Comparison of ENCODE assay signal across 13 cellular contexts in the genomic region with DNA sequence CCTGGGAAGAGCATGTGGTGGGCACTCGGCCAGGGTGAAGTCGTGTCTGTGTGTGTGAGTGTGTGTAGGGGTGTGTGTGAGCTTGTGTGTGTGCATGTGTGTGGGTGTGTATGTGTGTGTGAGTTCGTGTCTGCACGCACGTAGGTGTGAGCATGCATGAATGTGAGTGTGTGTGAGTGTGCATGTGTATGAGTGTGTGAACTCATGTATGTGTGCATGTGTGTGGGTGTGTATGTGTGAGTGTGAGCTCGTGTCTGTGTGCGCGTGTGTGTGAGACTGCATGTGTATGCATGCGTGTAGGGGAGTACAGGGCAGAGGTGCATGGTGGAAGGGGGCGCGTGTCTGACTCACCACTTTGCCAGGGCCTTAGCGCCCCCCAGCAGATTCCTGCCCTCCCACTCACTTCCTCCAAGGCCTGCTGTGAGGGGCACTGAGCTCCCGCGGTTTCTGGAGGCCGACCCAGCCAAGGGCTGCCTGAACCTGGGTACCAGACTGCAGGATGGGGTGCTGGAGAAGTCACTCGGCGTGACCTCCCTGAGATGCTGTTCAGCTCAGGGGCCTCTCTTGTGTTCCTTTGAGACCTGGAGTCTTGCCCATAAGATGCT. TPM values are rescaled to one million over a fixed set of nuclear protein-coding genes. Genes with fewer than 3 reads are reported as not detected.
DNase-seq lines count a peak whose midpoint lies in the region; ATAC-seq, FAIRE-seq and TF ChIP-seq lines count a peak whose summit lies in the region.
"Had no signal": no experiment of that assay in that cellular context is flagged by ENCODE, and none has a peak within 500 bp of the region (broad histone marks: within the 10 kb centered on the region; RNA-seq: fewer than 3 reads in every experiment).

No MANE protein-coding gene starts in this region.

- no peaks in the 10 kb centered on the region for H3K79me2 ChIP-seq in HepG2 (ENCODE audit: insufficient read depth, low read length)

- no peak overlapping the region for H2AFZ ChIP-seq in HepG2 (ENCODE audit: low read length)

- FAIRE-seq in HepG2 (lab: Jason Lieb, UNC) = no peak

- peak overlapping the region; percentile 1 for H3K27ac Mint-ChIP-seq in activated CD4-positive, alpha-beta memory T cell treated with anti-CD3 and anti-CD28 coated beads for 36 hours

- H4K20me1 ChIP-seq in BLaER1 = no peaks in the 10 kb centered on the region
- no peaks in the 10 kb centered on the region for H4K20me1 ChIP-seq in HepG2 (ENCODE audit: insufficient read depth, low read length)

- H3K4me1 Mint-ChIP-seq in activated CD4-positive, alpha-beta memory T cell treated with anti-CD3 and anti-CD28 coated beads for 36 hours (ENCODE audit: low read depth) = peaks cover 56% of the 10 kb centered on the region

- peaks cover 10% of the 10 kb centered on the region for H3K36me3 Mint-ChIP-seq in activated CD4-positive, alpha-beta memory T cell treated with anti-CD3 and anti-CD28 coated beads for 36 hours

- no peak for TF ChIP-seq RAD21 in HepG2 (CRISPR knock-in tag; IDR thresholded peaks at IDR 0.05)

- H3K36me3 ChIP-seq in BLaER1 (no peaks in the 10 kb centered on the region), HepG2 (replicated peaks in 1 of 2; ENCODE audit: control insufficient read depth in 1 of 2, insufficient read depth in 2 of 2, low read length in 2 of 2) (no peaks in the 10 kb centered on the region), mucosa of descending colon (ENCODE audit: low read depth) (no peaks in the 10 kb centered on the region)

- intact Hi-C loops in activated CD4-positive, alpha-beta memory T cell treated with anti-CD3 and anti-CD28 coated beads for 36 hours (cut with micrococcal nuclease) = no loop called here
- intact Hi-C loops in HepG2 (cut with micrococcal nuclease; ENCODE audit: unreplicated experiment) (loop anchor here (2.0 kb wide), 1 partner anchor 62 kb away; no protein-coding TSS in a partner anchor), mucosa of descending colon (cut with DNase I, micrococcal nuclease) (no loop called here)

- peaks cover 20% of the 10 kb centered on the region for H3K9me3 Mint-ChIP-seq in activated CD4-positive, alpha-beta memory T cell treated with anti-CD3 and anti-CD28 coated beads for 36 hours

- H3K27me3 ChIP-seq in BLaER1 (no peaks in the 10 kb centered on the region), HepG2 (ENCODE audit: control insufficient read depth in 1 of 2, insufficient read depth in 2 of 2, low read length in 2 of 2) (peaks cover 2 to 25% of the 10 kb centered on the region in 2 experiments; a peak in 1 of 5 replicates)

- H3K27ac ChIP-seq in BLaER1 = 0 out of 2 replicates have a peak overlapping the region, but pooled peaks have one; percentile 19
- no peak overlapping the region for H3K27ac ChIP-seq in HepG2 (ENCODE audit: extremely low read length, insufficient read depth, low read length)
- H3K27ac ChIP-seq: C4-2B, psoas muscle had no signal

- CTCF ChIA-PET in activated CD4-positive, alpha-beta memory T cell treated with anti-CD3 and anti-CD28 coated beads for 36 hours (lab: Charles Lee) = interaction anchor here (1.7 to 2.2 kb wide), 3 partner anchors 38 to 66 kb away, joined by 6 to 8 read pairs (median 7); no protein-coding TSS in a partner anchor
- CTCF ChIA-PET in HepG2 (lab: Yijun Ruan, JAX; ENCODE audit: low intra/inter-chr PET ratio, low total read pairs) = no interaction called here

- H3K4me3 ChIP-seq in BLaER1 (no peak overlapping the region), HepG2 (replicated peaks in 1 of 3; ENCODE audit: insufficient read depth in 1 of 3, low read depth in 2 of 3, low read length in 3 of 3) (no peak overlapping the region), mucosa of descending colon (no peak overlapping the region)
- H3K4me3 ChIP-seq: psoas muscle had no signal

- TF ChIP-seq POLR2A in HepG2 (IDR thresholded peaks at IDR 0.05; ENCODE audit: insufficient read depth in 1 of 2, low read depth in 2 of 2, low read length in 2 of 2) = no peak

- no peak overlapping the region for H3K4me3 Mint-ChIP-seq in activated CD4-positive, alpha-beta memory T cell treated with anti-CD3 and anti-CD28 coated beads for 36 hours

- WGBS in HepG2 (ENCODE audit: low lambda C conversion rate) = 55% methylated on average over 15 of the region's 17 CpGs

- peaks cover 21% of the 10 kb centered on the region for H3K9me3 ChIP-seq in BLaER1
- H3K9me3 ChIP-seq in HepG2 (ENCODE audit: low read length) = peaks cover 12% of the 10 kb centered on the region
- peaks cover 15% of the 10 kb centered on the region for H3K9me3 ChIP-seq in mucosa of descending colon

- POLR2A ChIA-PET in activated CD4-positive, alpha-beta memory T cell treated with anti-CD3 and anti-CD28 coated beads for 36 hours (lab: Charles Lee) = interaction anchor here (0.9 to 2.2 kb wide), 3 partner anchors 20 to 38 kb away, joined by 3 to 6 read pairs (median 3); no protein-coding TSS in a partner anchor
- POLR2A ChIA-PET in HepG2 (lab: Yijun Ruan, JAX) = no interaction called here

- ATAC-seq in HepG2 (no peak), mucosa of descending colon (no peak)
- ATAC-seq: psoas muscle had no signal

- peak; percentile 29 for DNase-seq in GDM1 (lab: John Stamatoyannopoulos, UW)
- no peak for DNase-seq in activated CD4-positive, alpha-beta memory T cell treated with anti-CD3 and anti-CD28 coated beads for 36 hours
- DNase-seq in HepG2 (ENCODE audit: low spot score) = no peak
- DNase-seq in anterior cingulate cortex (lab: John Stamatoyannopoulos, UW) = no peak
- DNase-seq in NCI-H1048 (lab: John Stamatoyannopoulos, UW) = no peak
- DNase-seq in mucosa of descending colon = no peak
- no peak for DNase-seq in stimulated activated CD4-positive, alpha-beta T cell treated with anti-CD3 and anti-CD28 coated beads, Interleukin-15, amount 100 ng/mL, for 24 hours
- DNase-seq: NCI-H1694; NCI-H748 treated with DMSO at 0.1 percent for 48 hours; stimulated activated naive CD4-positive, alpha-beta T cell had no signal

- TF ChIP-seq EP300 in HepG2 (IDR thresholded peaks at IDR 0.05; ENCODE audit: low read depth in 2 of 2, low read length in 2 of 2) (no peak), HepG2 (CRISPR knock-in tag; IDR thresholded peaks at IDR 0.05; ENCODE audit: borderline replicate concordance) (no peak)

- H3K4me2 ChIP-seq in BLaER1 (peak overlapping the region; percentile 55), HepG2 (ENCODE audit: low read depth, low read length) (no peak overlapping the region)

- TF ChIP-seq CTCF in HepG2 (CRISPR knock-in tag; IDR thresholded peaks at IDR 0.05) (no peak), mucosa of descending colon (IDR thresholded peaks at IDR 0.05) (no peak)

- H3K27me3 Mint-ChIP-seq in activated CD4-positive, alpha-beta memory T cell treated with anti-CD3 and anti-CD28 coated beads for 36 hours = no peaks in the 10 kb centered on the region

- peaks cover 42% of the 10 kb centered on the region for H3K4me1 ChIP-seq in BLaER1
- peaks cover 8% of the 10 kb centered on the region; the same call in 1 of the 2 replicates for H3K4me1 ChIP-seq in HepG2 (ENCODE audit: insufficient read depth, low read length)
- H3K4me1 ChIP-seq in mucosa of descending colon (ENCODE audit: low read depth) = no peaks in the 10 kb centered on the region
- H3K4me1 ChIP-seq: psoas muscle had no signal

- in situ Hi-C loops in HepG2 (cut with HindIII; ENCODE audit: extremely low pct_ligation_motif_present, low pct_unique_long_range_greater_than_20kb) = no loop called here

- no TSS peak for BruUV-seq in HepG2 (replicated peaks; lab: Mats Ljungman, UMichigan)

- H3K9ac ChIP-seq in BLaER1 (peak overlapping the region; percentile 15; the same call in 1 of the 2 replicates), HepG2 (ENCODE audit: insufficient read depth, low read depth, low read length) (no peak overlapping the region)

TF ChIP-seq in HepG2, 621 proteins besides CTCF, POLR2A, EP300 and RAD21 (continues in another document):
- TF ChIP-seq, protein P1, sequence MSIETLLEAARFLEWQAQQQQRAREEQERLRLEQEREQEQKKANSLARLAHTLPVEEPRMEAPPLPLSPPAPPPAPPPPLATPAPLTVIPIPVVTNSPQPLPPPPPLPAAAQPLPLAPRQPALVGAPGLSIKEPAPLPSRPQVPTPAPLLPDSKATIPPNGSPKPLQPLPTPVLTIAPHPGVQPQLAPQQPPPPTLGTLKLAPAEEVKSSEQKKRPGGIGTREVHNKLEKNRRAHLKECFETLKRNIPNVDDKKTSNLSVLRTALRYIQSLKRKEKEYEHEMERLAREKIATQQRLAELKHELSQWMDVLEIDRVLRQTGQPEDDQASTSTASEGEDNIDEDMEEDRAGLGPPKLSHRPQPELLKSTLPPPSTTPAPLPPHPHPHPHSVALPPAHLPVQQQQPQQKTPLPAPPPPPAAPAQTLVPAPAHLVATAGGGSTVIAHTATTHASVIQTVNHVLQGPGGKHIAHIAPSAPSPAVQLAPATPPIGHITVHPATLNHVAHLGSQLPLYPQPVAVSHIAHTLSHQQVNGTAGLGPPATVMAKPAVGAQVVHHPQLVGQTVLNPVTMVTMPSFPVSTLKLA (IDR thresholded peaks at IDR 0.05) = 0 out of 2 replicates have a peak, but pooled peaks have one; percentile 10

RNA-seq across cellular contexts. Expression of a gene that starts 41.0 kb away (rescaled TPM):
- 100 to 1,000 TPM; 153 to 155 TPM for total RNA-seq in activated CD4-positive, alpha-beta memory T cell treated with anti-CD3 and anti-CD28 coated beads for 36 hours
- 0.04 TPM in 1 of 2 replicates, not detected in the other for total RNA-seq in HepG2 (2016; rRNA removed; fragmentation: Illumina TruSeq; extraction: Trizol)
- total RNA-seq in HepG2 (2016; cell fraction: cytosol; rRNA removed; fragmentation: Illumina TruSeq; extraction: Trizol; ENCODE audit: low read depth) = not detected in 2 replicates
- 0.04 and 0.06 TPM in 2 replicates for total RNA-seq in HepG2 (2016; cell fraction: insoluble cytoplasmic fraction; rRNA removed; fragmentation: Illumina TruSeq; extraction: Trizol)
- 0.07 TPM in 1 of 2 replicates, not detected in the other for total RNA-seq in HepG2 (2016; cell fraction: membrane; rRNA removed; fragmentation: Illumina TruSeq; extraction: Trizol)
- not detected in 2 replicates for total RNA-seq in HepG2 (2016; cell fraction: nucleus; rRNA removed; fragmentation: Illumina TruSeq; extraction: Trizol)
- 0.17 and 0.22 TPM in 2 replicates for polyA plus RNA-seq in HepG2 (2011; rRNA removed)
- polyA plus RNA-seq in HepG2 (2011; cell fraction: cytosol; rRNA removed) = 0.12 and 0.21 TPM in 2 replicates
- polyA plus RNA-seq in HepG2 (2011; cell fraction: nucleus; rRNA removed) = 0.26 and 0.35 TPM in 2 replicates
- 0.67 and 0.68 TPM in 2 replicates for polyA plus RNA-seq in HepG2 (2012)
- polyA plus RNA-seq in HepG2 (2016; cell fraction: cytosol; fragmentation: Illumina TruSeq; extraction: Trizol; ENCODE audit: low read depth) = 0.07 TPM in 1 of 2 replicates, not detected in the other
- 0.05 and 0.15 TPM in 2 replicates for polyA plus RNA-seq in HepG2 (2016; cell fraction: insoluble cytoplasmic fraction; fragmentation: Illumina TruSeq; extraction: Trizol; ENCODE audit: low read depth)
- polyA plus RNA-seq in HepG2 (2016; cell fraction: membrane; fragmentation: Illumina TruSeq; extraction: Trizol; ENCODE audit: low read depth) = 0.09 and 0.14 TPM in 2 replicates
- polyA plus RNA-seq in HepG2 (2016; cell fraction: nucleus; fragmentation: Illumina TruSeq; extraction: Trizol; ENCODE audit: insufficient read depth, low read depth) = 0.19 TPM in 1 of 2 replicates, not detected in the other
- polyA minus RNA-seq in HepG2 (2011; rRNA and poly(A)+ RNA removed; ENCODE audit: low replicate concordance) = 0.74 TPM in 1 of 2 replicates, not detected in the other
- polyA minus RNA-seq in HepG2 (2011; cell fraction: cytosol; rRNA and poly(A)+ RNA removed) = 0.18 and 0.89 TPM in 2 replicates
- polyA minus RNA-seq in HepG2 (2011; cell fraction: nucleus; rRNA and poly(A)+ RNA removed) = 0.12 TPM in 1 of 2 replicates, not detected in the other
- total RNA-seq in mucosa of descending colon = 1 to 10 TPM; 3.2 to 6.1 (median 5.0) TPM

Comparison
In these comparisons a context has a peak if more than half of its experiments do, and no peak if none do; other contexts are left out.
1. RNA of a gene that starts 41.0 kb away (total RNA-seq): 153 to 155 TPM in activated CD4-positive, alpha-beta memory T cell treated with anti-CD3 and anti-CD28 coated beads for 36 hours; 3.2 to 6.1 TPM in mucosa of descending colon and 0.04 to 0.07 TPM in HepG2; every median in the first group is over 10 times any median in the second.